Comparison of ENCODE assay signal across 2 cellular contexts in the genomic region with DNA sequence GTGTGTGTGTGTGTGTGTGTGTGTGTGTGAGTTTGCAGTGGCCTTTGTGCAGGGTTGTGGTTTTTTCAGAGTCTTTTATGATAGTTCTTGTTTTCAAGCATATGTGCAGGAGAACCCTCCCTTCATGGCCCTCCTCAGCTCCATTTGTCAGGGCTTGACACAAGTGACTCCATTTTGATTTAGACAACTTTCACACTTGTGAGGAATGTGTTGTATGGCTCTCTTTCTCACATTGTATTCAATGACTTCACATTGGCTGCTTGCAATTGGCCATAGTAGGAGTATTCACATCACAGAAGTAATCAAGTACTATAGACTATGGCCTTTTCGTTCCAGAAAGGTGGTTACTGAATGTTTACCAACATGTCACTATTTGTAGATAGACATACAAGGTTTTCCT.
TF ChIP-seq lines count a peak whose summit lies in the region.

No MANE protein-coding gene starts in this region.

TF ChIP-seq in GM12878, 131 proteins besides CTCF, POLR2A, EP300 and RAD21:
- TF ChIP-seq E2F4 (IDR thresholded peaks at IDR 0.05; ENCODE audit: low read depth, low read length) (no peak), STAT3 (IDR thresholded peaks at IDR 0.05; ENCODE audit: low read depth, low read length) (no peak), PAX5 (IDR thresholded peaks at IDR 0.05; ENCODE audit: borderline replicate concordance, low read depth, low read length) (no peak), ZNF592 (IDR thresholded peaks at IDR 0.05) (0 out of 2 replicates have a peak, but pooled peaks have one; percentile 67), POLR2AphosphoS5 (IDR thresholded peaks at IDR 0.05; ENCODE audit: low read length) (no peak), ZNF687 (IDR thresholded peaks at IDR 0.05) (peak; percentile 64), SMARCA5 (IDR thresholded peaks at IDR 0.05) (no peak), POU2F2 (IDR thresholded peaks at IDR 0.05; ENCODE audit: borderline replicate concordance, low read depth, low read length) (no peak), ASH2L (IDR thresholded peaks at IDR 0.05; ENCODE audit: borderline replicate concordance, low read depth) (no peak), NKRF (conservative IDR thresholded peaks at IDR 0.05) (no peak)

TF ChIP-seq in endothelial cell of umbilical vein, 7 proteins besides CTCF, POLR2A, EP300 and RAD21:
- TF ChIP-seq EZH2 (IDR thresholded peaks at IDR 0.05; ENCODE audit: borderline replicate concordance, low read depth, low read length, severe bottlenecking), result peak; percentile 11
- TF ChIP-seq GATA2 (IDR thresholded peaks at IDR 0.05; ENCODE audit: insufficient read depth, insufficient read length, low read depth, low read length), result no peak
- no peak for TF ChIP-seq FOS (IDR thresholded peaks at IDR 0.05; ENCODE audit: borderline replicate concordance, insufficient read depth, low read length)
TF ChIP-seq in endothelial cell of umbilical vein: peak in this region for 1.
